In genomic region chr3:113560845-113561623, GRCh38 we compare ENCODE assay signal across 14 cellular contexts. TPM values are rescaled to one million over a fixed set of nuclear protein-coding genes. Genes with fewer than 3 reads are reported as not detected.
A peak's percentile ranks its signal among the peaks of the same experiment; 100 is the strongest.
DNase-seq lines count a peak whose midpoint lies in the region; ATAC-seq and TF ChIP-seq lines count a peak whose summit lies in the region.
"Had no signal": no experiment of that assay in that cellular context is flagged by ENCODE, and none has a peak within 500 bp of the region (broad histone marks: within the 10 kb centered on the region; RNA-seq: fewer than 3 reads in every experiment).

No MANE protein-coding gene starts in this region.

- DNase-seq in GM23338 (ENCODE audit: low spot score), result peak; percentile 19
- DNase-seq in amniotic epithelial cell (ENCODE audit: low read depth), result peak; percentile 40
- DNase-seq in iris pigment epithelial cell (ENCODE audit: low read depth), result peak; percentile 41
- no peak for DNase-seq in hepatic stellate cell (ENCODE audit: low spot score)
- DNase-seq: activated CD4-positive, alpha-beta T cell treated with anti-CD3 and anti-CD28 coated beads for 4 hours; activated T-cell treated with anti-CD3 and anti-CD28 coated beads, Interleukin-2, amount 50 U/mL, for 48 hours; C1 segment of cervical spinal cord; Karpas-422; NCI-H2107; right lobe of liver had no signal

- H3K79me2 ChIP-seq in ACC112 (ENCODE audit: control insufficient read depth, insufficient read depth, low read length, unreplicated experiment) (no peaks in the 10 kb centered on the region), GM23338 (replicated peaks; ENCODE audit: insufficient read depth) (no peaks in the 10 kb centered on the region)

- H3K27me3 ChIP-seq in ACC112 (ENCODE audit: insufficient read depth, low read length) (peaks cover 24% of the 10 kb centered on the region), GM23338 (ENCODE audit: insufficient read depth) (no peaks in the 10 kb centered on the region)
- H3K27me3 ChIP-seq: right lobe of liver had no signal

- no peak for ATAC-seq in GM23338
- no peak for ATAC-seq in HG03135 (IDR thresholded peaks at IDR 0.05; ENCODE audit: unreplicated experiment)
- ATAC-seq in HG02678 (IDR thresholded peaks at IDR 0.05; ENCODE audit: unreplicated experiment), result no peak
- no peak for ATAC-seq in GM21786 (IDR thresholded peaks at IDR 0.05; ENCODE audit: unreplicated experiment)

- H4K20me1 ChIP-seq in GM23338 (replicated peaks; ENCODE audit: insufficient read depth), result no peaks in the 10 kb centered on the region

- no peaks in the 10 kb centered on the region for H3K36me3 ChIP-seq in ACC112 (ENCODE audit: insufficient read depth, low read length)
- H3K36me3 ChIP-seq in GM23338 (ENCODE audit: insufficient read depth), result no peaks in the 10 kb centered on the region
- H3K36me3 ChIP-seq: right lobe of liver had no signal

- no peak for TF ChIP-seq CTCF in GM23338 (conservative IDR thresholded peaks at IDR 0.05; ENCODE audit: low read depth in 2 of 2)

- H3K4me1 ChIP-seq in ACC112 (ENCODE audit: control insufficient read depth, insufficient read depth, low read length, unreplicated experiment) (peaks cover 21% of the 10 kb centered on the region), GM23338 (ENCODE audit: insufficient read depth) (no peaks in the 10 kb centered on the region)
- H3K4me1 ChIP-seq: right lobe of liver had no signal

- no peaks in the 10 kb centered on the region for H3F3A ChIP-seq in GM23338 (replicated peaks; ENCODE audit: low read depth)

- H3K4me2 ChIP-seq in GM23338, result no peak overlapping the region

- 0 out of 2 replicates have a peak overlapping the region, but pooled peaks have one; percentile 6 for H3K27ac ChIP-seq in ACC112 (ENCODE audit: low read depth, low read length)
- H3K27ac ChIP-seq in GM23338 (ENCODE audit: low read depth), result no peak overlapping the region
- H3K27ac ChIP-seq: right lobe of liver had no signal

- H3K9me2 ChIP-seq in GM23338 (ENCODE audit: insufficient read depth), result no peaks in the 10 kb centered on the region

- H3K27me3 Mint-ChIP-seq in GM23338 (ENCODE audit: insufficient read depth, low read depth, poor library complexity), result peaks cover 2% of the 10 kb centered on the region

- no peak overlapping the region for H3K4me3 ChIP-seq in ACC112 (ENCODE audit: low read depth, low read length)
- H3K4me3 ChIP-seq in GM23338, result no peak overlapping the region
- H3K4me3 ChIP-seq: right lobe of liver had no signal

- H3K9me3 Mint-ChIP-seq in GM23338, result no peaks in the 10 kb centered on the region

- no peaks in the 10 kb centered on the region for H3K4me1 Mint-ChIP-seq in GM23338

- H3K36me3 Mint-ChIP-seq in GM23338 (ENCODE audit: low read depth), result no peaks in the 10 kb centered on the region

- no peak overlapping the region for H3K27ac Mint-ChIP-seq in GM23338

- H3K4me3 Mint-ChIP-seq in GM23338, result no peak overlapping the region

- peak overlapping the region; percentile 23 for H2AFZ ChIP-seq in ACC112 (ENCODE audit: low read length, unreplicated experiment)
- H2AFZ ChIP-seq in GM23338, result no peak overlapping the region

TF ChIP-seq in GM23338, 12 proteins besides CTCF, POLR2A, EP300 and RAD21:
- TF ChIP-seq JUNB (IDR thresholded peaks at IDR 0.05; ENCODE audit: unreplicated experiment) (no peak), NANOG (IDR thresholded peaks at IDR 0.05; ENCODE audit: borderline replicate concordance) (no peak)

RNA-seq across cellular contexts. Expression of gene SIDT1, which starts 28.7 kb away (rescaled TPM):
- 0.10 TPM in 1 of 2 replicates, not detected in the other for total RNA-seq in GM23338 (2014; rRNA removed; shearing (Covaris generic))
- not detected in 2 replicates for polyA plus RNA-seq in GM23338 (2016; fragmentation: Nextera tagmentation; extraction: Ambion mirVana)

RNA-seq across cellular contexts. Expression of gene SPICE1, which starts 46.1 kb away (rescaled TPM):
- total RNA-seq in GM23338 (2014; rRNA removed; shearing (Covaris generic)), result 19.0 and 22.5 TPM in 2 replicates
- polyA plus RNA-seq in GM23338 (2016; fragmentation: Nextera tagmentation; extraction: Ambion mirVana), result 6.1 and 8.5 TPM in 2 replicates
